Comparison of ENCODE assay signal across 8 cellular contexts in genomic region chr3:134600685-134601502, GRCh38. TPM values are rescaled to one million over a fixed set of nuclear protein-coding genes. Genes with fewer than 3 reads are reported as not detected.
DNase-seq lines count a peak whose midpoint lies in the region; ATAC-seq, FAIRE-seq and TF ChIP-seq lines count a peak whose summit lies in the region.

No MANE protein-coding gene starts in this region.

- ATAC-seq in HG03066 (IDR thresholded peaks at IDR 0.05; ENCODE audit: low read depth, unreplicated experiment) (peak; percentile 62), lower lobe of right lung (peak; percentile 64 to 80)

- no peak overlapping the region for H3K4me3 Mint-ChIP-seq in activated CD4-positive, alpha-beta T cell treated with anti-CD3 and anti-CD28 coated beads, Interleukin-2, amount 10 ng/mL, durations not matched to agents 24 days and 14 days

- peaks cover 11% of the 10 kb centered on the region for H3K4me1 Mint-ChIP-seq in activated CD4-positive, alpha-beta T cell treated with anti-CD3 and anti-CD28 coated beads, Interleukin-2, amount 10 ng/mL, durations not matched to agents 24 days and 14 days

- H3K9me3 ChIP-seq in lower lobe of right lung = no peaks in the 10 kb centered on the region

- no peak for FAIRE-seq in GM12892 (lab: Jason Lieb, UNC)

- no peak overlapping the region for H3K27ac ChIP-seq in lower lobe of right lung

- no peak for TF ChIP-seq POLR2A in GM12892 (IDR thresholded peaks at IDR 0.05; ENCODE audit: low read depth, low read length)

- TF ChIP-seq CTCF in lower lobe of right lung (IDR thresholded peaks at IDR 0.05) = peak; percentile 95

- no peaks in the 10 kb centered on the region for H3K36me3 ChIP-seq in lower lobe of right lung

- peaks cover 3% of the 10 kb centered on the region for H3K27me3 Mint-ChIP-seq in activated CD4-positive, alpha-beta T cell treated with anti-CD3 and anti-CD28 coated beads, Interleukin-2, amount 10 ng/mL, durations not matched to agents 24 days and 14 days

- intact Hi-C loops in activated CD4-positive, alpha-beta T cell treated with anti-CD3 and anti-CD28 coated beads, Interleukin-2, amount 10 ng/mL, durations not matched to agents 24 days and 14 days (cut with micrococcal nuclease) = loop anchor here (5.0 to 10.0 kb wide), 2 partner anchors 154 to 1441 kb away; no protein-coding TSS in a partner anchor
- intact Hi-C loops in lower lobe of right lung (cut with DNase I) = no loop called here

- no peak overlapping the region for H3K27ac Mint-ChIP-seq in activated CD4-positive, alpha-beta T cell treated with anti-CD3 and anti-CD28 coated beads, Interleukin-2, amount 10 ng/mL, durations not matched to agents 24 days and 14 days

- H3K4me1 ChIP-seq in lower lobe of right lung = no peaks in the 10 kb centered on the region

- DNase-seq in A172 (ENCODE audit: low spot score) (peak; percentile 39), GM12892 (ENCODE audit: insufficient read length) (peak; percentile 62), NCI-H345 (lab: John Stamatoyannopoulos, UW) (peak; percentile 62), ecto neural progenitor cell (ENCODE audit: low spot score) (peak; percentile 87), lower lobe of right lung (peak; percentile 80)
- peak; percentile 90 for DNase-seq in activated CD4-positive, alpha-beta T cell treated with anti-CD3 and anti-CD28 coated beads, Interleukin-2, amount 10 ng/mL, durations not matched to agents 24 days and 14 days
- DNase-seq in stimulated activated CD8-positive, alpha-beta memory T cell treated with anti-CD3 and anti-CD28 coated beads, Interleukin-15, amount 100 ng/mL, for 24 hours (ENCODE audit: low read depth) = peak; percentile 41

- H3K36me3 Mint-ChIP-seq in activated CD4-positive, alpha-beta T cell treated with anti-CD3 and anti-CD28 coated beads, Interleukin-2, amount 10 ng/mL, durations not matched to agents 24 days and 14 days (ENCODE audit: low read depth) = no peaks in the 10 kb centered on the region

- no peaks in the 10 kb centered on the region for H3K9me3 Mint-ChIP-seq in activated CD4-positive, alpha-beta T cell treated with anti-CD3 and anti-CD28 coated beads, Interleukin-2, amount 10 ng/mL, durations not matched to agents 24 days and 14 days

- no peak overlapping the region for H3K4me3 ChIP-seq in lower lobe of right lung

- H3K27me3 ChIP-seq in lower lobe of right lung (ENCODE audit: low read depth) = no peaks in the 10 kb centered on the region

RNA-seq across cellular contexts. Expression of gene KY, which starts 49.9 kb away (rescaled TPM):
- total RNA-seq in A172 (2014; rRNA removed; shearing (Covaris generic)) = not detected in 2 replicates
- polyA plus RNA-seq in GM12892 (2012; ENCODE audit: missing spikeins) = not detected
- total RNA-seq in activated CD4-positive, alpha-beta T cell treated with anti-CD3 and anti-CD28 coated beads, Interleukin-2, amount 10 ng/mL, durations not matched to agents 24 days and 14 days = not detected in 2 replicates
- 0.24 TPM for total RNA-seq in lower lobe of right lung

Comparison
In these comparisons a context has a peak if more than half of its experiments do, and no peak if none do; other contexts are left out.
1. DNase-seq: peak in every context shown above with its lines; median percentile 90 in activated CD4-positive, alpha-beta T cell treated with anti-CD3 and anti-CD28 coated beads, Interleukin-2, amount 10 ng/mL, durations not matched to agents 24 days and 14 days; 87 in ecto neural progenitor cell; 80 in lower lobe of right lung; 62 in GM12892; 62 in NCI-H345; 41 in stimulated activated CD8-positive, alpha-beta memory T cell treated with anti-CD3 and anti-CD28 coated beads, Interleukin-15, amount 100 ng/mL, for 24 hours; 39 in A172.